19 cellular contexts compared by ENCODE assay signal in genomic region chr5:152953788-152954483, GRCh38.
A peak's percentile ranks its signal among the peaks of the same experiment; 100 is the strongest.
DNase-seq lines count a peak whose midpoint lies in the region; ATAC-seq and TF ChIP-seq lines count a peak whose summit lies in the region.
"Had no signal": no experiment of that assay in that cellular context is flagged by ENCODE, and none has a peak within 500 bp of the region (broad histone marks: within the 10 kb centered on the region; RNA-seq: fewer than 3 reads in every experiment).

No MANE protein-coding gene starts in this region.

- no peaks in the 10 kb centered on the region for H3K4me1 ChIP-seq in A673 (ENCODE audit: insufficient read depth, low read length, poor library complexity, severe bottlenecking)
- H3K4me1 ChIP-seq: BE2C; BLaER1 treated with 17β-estradiol and CSF1 and Interleukin-3, amounts not matched to agents 10 nM and 100 nM; HAP-1 had no signal

- peaks cover 4% of the 10 kb centered on the region for H3K27me3 ChIP-seq in A673 (replicated peaks; ENCODE audit: insufficient read depth, low read depth, low read length, poor library complexity)
- H3K27me3 ChIP-seq: BE2C; BLaER1 treated with 17β-estradiol and CSF1 and Interleukin-3, amounts not matched to agents 10 nM and 100 nM had no signal

- POLR2A ChIA-PET in A673 (lab: Charles Lee; ENCODE audit: low non-redundant PET) = no interaction called here

- H3K9me3 ChIP-seq in A673 (ENCODE audit: low read depth, low read length, poor library complexity, severe bottlenecking) = no peaks in the 10 kb centered on the region
- H3K9me3 ChIP-seq: BE2C; BLaER1 treated with 17β-estradiol and CSF1 and Interleukin-3, amounts not matched to agents 10 nM and 100 nM; HAP-1 had no signal

- intact Hi-C loops in A673 (cut with micrococcal nuclease; ENCODE audit: unreplicated experiment) = no loop called here

- TF ChIP-seq CTCF in A673 (conservative IDR thresholded peaks at IDR 0.05; ENCODE audit: low read depth, low read length) = no peak

- H3K4me3 ChIP-seq in A673 (ENCODE audit: low read depth, low read length, poor library complexity, severe bottlenecking) = no peak overlapping the region
- H3K4me3 ChIP-seq: BLaER1 treated with 17β-estradiol and CSF1 and Interleukin-3, amounts not matched to agents 10 nM and 100 nM; HAP-1 had no signal

- no peaks in the 10 kb centered on the region for H3K36me3 ChIP-seq in A673 (ENCODE audit: insufficient read depth, low read length, poor library complexity, severe bottlenecking)
- H3K36me3 ChIP-seq: BE2C; BLaER1 treated with 17β-estradiol and CSF1 and Interleukin-3, amounts not matched to agents 10 nM and 100 nM; HAP-1 had no signal

- peak; percentile 2 for DNase-seq in NCI-H146 (lab: John Stamatoyannopoulos, UW)
- DNase-seq in NCI-H146 treated with DMSO at 0.1 percent for 48 hours (lab: John Stamatoyannopoulos, UW; ENCODE audit: unreplicated experiment) = no peak
- DNase-seq in A673 (ENCODE audit: low spot score) = peak; percentile 5
- peak; percentile 56 for DNase-seq in left lobe of liver (ENCODE audit: low spot score)
- DNase-seq in ecto neural progenitor cell (ENCODE audit: low spot score) = no peak
- no peak for DNase-seq in germinal center (ENCODE audit: low spot score)
- DNase-seq: ACHN; AML-193; BE2C; CD4-positive, alpha-beta T cell; CD8-positive, alpha-beta memory T cell; DMS 273 treated with DMSO at 0.1 percent for 48 hours; DMS79; GF-D8; GOT3; HFFc6 had no signal

- CTCF ChIA-PET in A673 (lab: Charles Lee) = no interaction called here

- ATAC-seq in left lobe of liver = peak; percentile 90

- H3K27ac ChIP-seq in A673 (ENCODE audit: low read depth, low read length, poor library complexity, severe bottlenecking) = no peak overlapping the region
- H3K27ac ChIP-seq: 22Rv1; BLaER1 treated with 17β-estradiol and CSF1 and Interleukin-3, amounts not matched to agents 10 nM and 100 nM had no signal

- BruUV-seq in A673 (replicated peaks; lab: Mats Ljungman, UMichigan) = no TSS peak

Comparison
In these comparisons a context has a peak if more than half of its experiments do, and no peak if none do; other contexts are left out.
1. DNase-seq: peak in NCI-H146 (single experiment), A673 (single experiment) and left lobe of liver (single experiment); none in NCI-H146 treated with DMSO at 0.1 percent for 48 hours (single experiment), ecto neural progenitor cell (single experiment) and germinal center (single experiment).